ENCODE assay signal across 7 cellular contexts in the genomic region with DNA sequence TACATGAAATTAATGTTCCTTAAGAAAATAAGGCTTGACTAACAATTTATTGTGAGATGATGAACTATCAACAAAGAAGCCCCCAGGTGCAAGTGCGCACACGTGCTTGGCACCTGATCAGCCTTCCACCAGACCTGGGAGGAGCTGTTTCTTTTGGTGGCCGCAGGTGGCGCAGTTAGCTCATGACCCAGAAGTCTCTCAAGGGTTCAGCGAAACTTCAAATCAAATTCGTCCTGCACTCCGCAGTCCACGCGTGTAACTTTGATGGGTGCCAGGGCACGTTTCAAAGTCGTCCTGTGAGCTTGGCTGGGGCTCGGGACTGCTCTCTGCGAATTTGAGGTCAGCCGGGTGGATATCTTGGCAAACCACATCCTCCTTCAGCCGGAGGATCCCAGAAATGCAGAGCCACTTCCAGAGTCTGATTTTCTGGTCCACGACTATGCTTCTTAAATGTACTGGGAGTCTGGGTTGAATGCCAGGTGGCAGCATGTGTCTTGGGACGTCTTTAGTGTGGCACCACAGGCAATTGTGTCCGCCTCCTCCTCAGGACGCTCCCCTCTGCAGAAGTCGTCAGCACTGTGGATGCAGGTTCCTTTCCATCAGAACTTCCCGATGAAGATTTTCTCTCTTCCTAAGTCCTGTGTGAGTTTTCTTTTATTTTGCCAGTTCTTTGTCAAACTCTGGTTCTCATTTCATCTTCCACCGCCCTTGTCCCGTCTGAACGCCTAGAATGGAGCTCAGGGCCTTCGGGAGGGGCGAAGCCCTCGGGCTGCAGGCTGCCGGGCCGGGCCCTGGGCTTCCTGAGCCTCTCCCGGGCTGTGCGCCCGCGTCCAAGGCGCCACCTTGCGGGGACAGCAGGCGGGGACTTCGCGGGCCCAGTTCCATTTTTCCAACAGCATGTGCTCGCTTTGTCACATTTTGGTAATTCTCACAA.
DNase-seq lines count a peak whose midpoint lies in the region; ATAC-seq lines count a peak whose summit lies in the region.

No MANE protein-coding gene starts in this region.

- CTCF ChIA-PET in activated naive CD4-positive, alpha-beta T cell treated with anti-CD3 and anti-CD28 coated beads, Interleukin-2, amount 10 ng/mL, durations not matched to agents 7 days and 5 days (lab: Charles Lee), result interaction anchor here (0.8 to 1.4 kb wide), 4 partner anchors 8 to 501 kb away, joined by 3 to 5 read pairs (median 3); no protein-coding TSS in a partner anchor

- H3K4me3 Mint-ChIP-seq in activated naive CD4-positive, alpha-beta T cell treated with anti-CD3 and anti-CD28 coated beads, Interleukin-2, amount 10 ng/mL, durations not matched to agents 7 days and 5 days, result no peak overlapping the region

- DNase-seq in activated naive CD4-positive, alpha-beta T cell treated with anti-CD3 and anti-CD28 coated beads, Interleukin-2, amount 10 ng/mL, durations not matched to agents 7 days and 5 days, result peak; percentile 44
- peak; percentile 79 for DNase-seq in iPS-NIHi11 (ENCODE audit: low spot score)
- peak; percentile 18 for DNase-seq in stimulated activated CD8-positive, alpha-beta memory T cell treated with anti-CD3 and anti-CD28 coated beads, Interleukin-4, amount 100 ng/mL, for 24 hours (ENCODE audit: low read depth)
- no peak for DNase-seq in KBM-7
- no peak for DNase-seq in NCI-H446 (lab: John Stamatoyannopoulos, UW)

- ATAC-seq in HG03280 (IDR thresholded peaks at IDR 0.05; ENCODE audit: unreplicated experiment) (peak; percentile 55), HG02759 (IDR thresholded peaks at IDR 0.05; ENCODE audit: unreplicated experiment) (no peak)

- H3K9me3 Mint-ChIP-seq in activated naive CD4-positive, alpha-beta T cell treated with anti-CD3 and anti-CD28 coated beads, Interleukin-2, amount 10 ng/mL, durations not matched to agents 7 days and 5 days, result no peaks in the 10 kb centered on the region

- H3K4me1 Mint-ChIP-seq in activated naive CD4-positive, alpha-beta T cell treated with anti-CD3 and anti-CD28 coated beads, Interleukin-2, amount 10 ng/mL, durations not matched to agents 7 days and 5 days, result peaks cover 3% of the 10 kb centered on the region

- in situ Hi-C loops in KBM-7 (cut with MboI; ENCODE audit: low pct_unique_long_range_greater_than_20kb, low sequenced_read_pairs), result no loop called here

- no peaks in the 10 kb centered on the region for H3K36me3 Mint-ChIP-seq in activated naive CD4-positive, alpha-beta T cell treated with anti-CD3 and anti-CD28 coated beads, Interleukin-2, amount 10 ng/mL, durations not matched to agents 7 days and 5 days

- peaks cover 7% of the 10 kb centered on the region for H3K27me3 Mint-ChIP-seq in activated naive CD4-positive, alpha-beta T cell treated with anti-CD3 and anti-CD28 coated beads, Interleukin-2, amount 10 ng/mL, durations not matched to agents 7 days and 5 days

- H3K27ac Mint-ChIP-seq in activated naive CD4-positive, alpha-beta T cell treated with anti-CD3 and anti-CD28 coated beads, Interleukin-2, amount 10 ng/mL, durations not matched to agents 7 days and 5 days, result no peak overlapping the region

Comparison
In these comparisons a context has a peak if more than half of its experiments do, and no peak if none do; other contexts are left out.
1. DNase-seq: peak in activated naive CD4-positive, alpha-beta T cell treated with anti-CD3 and anti-CD28 coated beads, Interleukin-2, amount 10 ng/mL, durations not matched to agents 7 days and 5 days (single experiment), iPS-NIHi11 (single experiment) and stimulated activated CD8-positive, alpha-beta memory T cell treated with anti-CD3 and anti-CD28 coated beads, Interleukin-4, amount 100 ng/mL, for 24 hours (single experiment); none in KBM-7 (single experiment) and NCI-H446 (0 of 2).